ENCODE assay signal across 18 cellular contexts in the genomic region with DNA sequence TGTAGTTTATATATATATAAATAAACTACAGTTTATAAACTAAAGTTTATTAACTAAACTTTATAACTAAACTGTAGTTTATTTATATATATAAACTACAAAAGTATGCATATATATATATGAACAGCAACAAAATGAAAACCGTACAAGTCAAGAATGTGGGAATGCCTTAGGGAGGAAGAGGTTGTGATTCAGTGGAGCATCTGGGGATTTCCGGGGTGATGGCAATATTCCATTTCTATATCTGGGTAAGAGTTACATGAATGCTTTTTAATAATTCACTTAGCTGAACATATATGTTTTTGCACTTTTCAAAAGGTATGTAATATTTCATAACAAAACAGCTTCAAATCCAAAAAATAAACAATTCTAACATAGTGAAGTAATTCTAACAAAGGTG.
"Had no signal": no experiment of that assay in that cellular context is flagged by ENCODE, and none has a peak within 500 bp of the region (broad histone marks: within the 10 kb centered on the region; RNA-seq: fewer than 3 reads in every experiment).

No MANE protein-coding gene starts in this region.

- DNase-seq: activated CD4-positive, alpha-beta T cell treated with anti-CD3 and anti-CD28 coated beads, Interleukin-2, amount 50 U/mL, for 4 hours; activated naive CD8-positive, alpha-beta T cell treated with anti-CD3 and anti-CD28 coated beads, Interleukin-2, amount 10 ng/mL, durations not matched to agents 7 days and 5 days; body of pancreas; central memory CD4-positive, alpha-beta T cell; colonic mucosa; endodermal cell; islet precursor cell; left lung; ovary; right lobe of liver; stimulated activated CD4-positive, alpha-beta T cell treated with anti-CD3 and anti-CD28 coated beads, Interleukin-4, amount 100 ng/mL, for 24 hours; stomach; trophoblast cell had no signal

- H3K9me3 ChIP-seq: body of pancreas, colonic mucosa, left lung, ovary, vagina had no signal

- FAIRE-seq: TTC549 had no signal

- H3K4me2 ChIP-seq: hepatocyte, smooth muscle cell had no signal

- H3K27me3 ChIP-seq: body of pancreas, colonic mucosa, hepatocyte, left lung, ovary, right lobe of liver, stomach, vagina had no signal

- ATAC-seq: body of pancreas; left lung; right lobe of liver; stimulated activated effector memory CD8-positive, alpha-beta T cell treated with anti-CD3 and anti-CD28 coated beads, Interleukin-12 subunit alpha, Interleukin-12 subunit beta, amount 100 ng/mL, for 72 hours had no signal

- H3K4me3 ChIP-seq: body of pancreas, colonic mucosa, hepatocyte, left lung, ovary, right lobe of liver, smooth muscle cell, stomach, vagina had no signal

- H3K27ac ChIP-seq: body of pancreas, colonic mucosa, hepatocyte, left lung, ovary, right lobe of liver, stomach, vagina had no signal

- H3K4me1 ChIP-seq: body of pancreas, colonic mucosa, left lung, right lobe of liver, stomach, vagina had no signal

- H2AFZ ChIP-seq: hepatocyte had no signal

- H3K36me3 ChIP-seq: colonic mucosa, left lung, ovary, right lobe of liver, stomach, vagina had no signal
